9 cellular contexts compared by ENCODE assay signal in genomic region chr3:117887031-117887430, GRCh38.
"Had no signal": no experiment of that assay in that cellular context is flagged by ENCODE, and none has a peak within 500 bp of the region (broad histone marks: within the 10 kb centered on the region; RNA-seq: fewer than 3 reads in every experiment).

No MANE protein-coding gene starts in this region.

- FAIRE-seq: HepG2 had no signal

- H3K4me1 ChIP-seq: HAP-1 had no signal

- H3K4me2 ChIP-seq: KMS-11 had no signal

- ATAC-seq: HCT116, HepG2 had no signal

- H3K36me3 ChIP-seq: HAP-1 had no signal

- H3K9ac ChIP-seq: GM23248, KMS-11 had no signal

- H3K4me3 ChIP-seq: GM23248, HAP-1 had no signal

- H3K27ac ChIP-seq: GM23248, HL-60, KMS-11 had no signal

- H3K9me3 ChIP-seq: HAP-1 had no signal

- DNase-seq: GM23248, GOT3, H7, HFFc6 had no signal
